8 cellular contexts compared by ENCODE assay signal in genomic region chr2:20584637-20585321, GRCh38.
DNase-seq lines count a peak whose midpoint lies in the region; ATAC-seq and FAIRE-seq lines count a peak whose summit lies in the region.

No MANE protein-coding gene starts in this region.

- intact Hi-C loops in Right ventricle myocardium inferior (cut with DNase I): no loop called here
- intact Hi-C loops in posterior vena cava (cut with DNase I): no loop called here

- no peaks in the 10 kb centered on the region for H3K36me3 Mint-ChIP-seq in naive thymus-derived CD8-positive, alpha-beta T cell

- H3K27me3 Mint-ChIP-seq in naive thymus-derived CD8-positive, alpha-beta T cell: peaks cover 0 to 3% (median 0%) of the 10 kb centered on the region in 5 donors

- POLR2A ChIA-PET in naive thymus-derived CD8-positive, alpha-beta T cell (lab: Charles Lee): no interaction called here

- ATAC-seq in Right ventricle myocardium inferior (peak; percentile 43), HG02588 (IDR thresholded peaks at IDR 0.05; ENCODE audit: unreplicated experiment) (no peak), HG02885 (IDR thresholded peaks at IDR 0.05; ENCODE audit: poor library complexity, unreplicated experiment) (no peak)
- ATAC-seq in naive thymus-derived CD8-positive, alpha-beta T cell: no peak

- FAIRE-seq in TTC549 (lab: Jason Lieb, UNC): peak; percentile 62

- DNase-seq in Daoy (ENCODE audit: low read depth) (peak; percentile 98), Right ventricle myocardium inferior (ENCODE audit: missing footprints) (peak; percentile 21), posterior vena cava (ENCODE audit: low spot score) (peak; percentile 69)
- no peak for DNase-seq in activated CD4-positive, alpha-beta T cell treated with anti-CD3 and anti-CD28 coated beads, Interleukin-2, amount 50 U/mL, for 4 hours
- DNase-seq in naive thymus-derived CD8-positive, alpha-beta T cell: no peak

- no peak overlapping the region for H3K27ac Mint-ChIP-seq in naive thymus-derived CD8-positive, alpha-beta T cell

- H3K4me3 Mint-ChIP-seq in naive thymus-derived CD8-positive, alpha-beta T cell: no peak overlapping the region

- no peaks in the 10 kb centered on the region for H3K4me1 Mint-ChIP-seq in naive thymus-derived CD8-positive, alpha-beta T cell

- peaks cover 0 to 14% (median 0%) of the 10 kb centered on the region in 9 donors for H3K9me3 Mint-ChIP-seq in naive thymus-derived CD8-positive, alpha-beta T cell

Comparison
In these comparisons a context has a peak if more than half of its experiments do, and no peak if none do; other contexts are left out.
1. DNase-seq: peak in Daoy (single experiment), Right ventricle myocardium inferior (single experiment) and posterior vena cava (single experiment); none in activated CD4-positive, alpha-beta T cell treated with anti-CD3 and anti-CD28 coated beads, Interleukin-2, amount 50 U/mL, for 4 hours (0 of 2) and naive thymus-derived CD8-positive, alpha-beta T cell (0 of 10).